Comparison of ENCODE assay signal across 23 cellular contexts in genomic region chr10:22489975-22490374, GRCh38.
"Had no signal": no experiment of that assay in that cellular context is flagged by ENCODE, and none has a peak within 500 bp of the region (broad histone marks: within the 10 kb centered on the region; RNA-seq: fewer than 3 reads in every experiment).

No MANE protein-coding gene starts in this region.

- H3K36me3 Mint-ChIP-seq: natural killer cell treated with Interleukin-12 subunit alpha and Interleukin-12 subunit beta and Interleukin-15 and Interleukin-18, amount 100 ng/mL, for 72 hours had no signal

- H3K9me3 Mint-ChIP-seq: activated naive CD4-positive, alpha-beta T cell treated with anti-CD3 and anti-CD28 coated beads for 36 hours; activated naive CD8-positive, alpha-beta T cell treated with anti-CD3 and anti-CD28 coated beads, Interleukin-2, amount 50 U/mL, for 24 hours; central memory CD8-positive, alpha-beta T cell; natural killer cell treated with Interleukin-12 subunit alpha and Interleukin-12 subunit beta and Interleukin-15 and Interleukin-18, amount 100 ng/mL, for 72 hours; T-helper 1 cell treated with Interleukin-12 subunit alpha and Interleukin-12 subunit beta and Interleukin-4 antibody, amounts not matched to agents 30 μg/mL and 1 μg/mL, for 36 hours had no signal

- H3K27ac ChIP-seq: brain microvascular endothelial cell, colonic mucosa, parathyroid adenoma, right lobe of liver, thyroid gland, WERI-Rb-1 had no signal

- ATAC-seq: activated CD8-positive, alpha-beta memory T cell treated with anti-CD3 and anti-CD28 coated beads, Interleukin-2, amount 10 ng/mL, durations not matched to agents 7 days and 5 days; activated naive CD8-positive, alpha-beta T cell treated with anti-CD3 and anti-CD28 coated beads, Interleukin-2, amount 50 U/mL, for 24 hours; natural killer cell treated with Interleukin-12 subunit alpha and Interleukin-12 subunit beta and Interleukin-15 and Interleukin-18, amount 100 ng/mL, for 72 hours; right lobe of liver had no signal

- H3K4me3 ChIP-seq: colonic mucosa, lung, right lobe of liver, thyroid gland had no signal

- H3K4me3 Mint-ChIP-seq: activated CD4-positive, alpha-beta memory T cell treated with anti-CD3 and anti-CD28 coated beads, Interleukin-2, amount 10 ng/mL, durations not matched to agents 7 days and 5 days; activated CD8-positive, alpha-beta memory T cell treated with anti-CD3 and anti-CD28 coated beads, Interleukin-2, amount 10 ng/mL, durations not matched to agents 7 days and 5 days; activated naive CD4-positive, alpha-beta T cell treated with anti-CD3 and anti-CD28 coated beads for 36 hours; activated naive CD8-positive, alpha-beta T cell treated with anti-CD3 and anti-CD28 coated beads, Interleukin-2, amount 50 U/mL, for 24 hours; central memory CD8-positive, alpha-beta T cell; natural killer cell treated with Interleukin-12 subunit alpha and Interleukin-12 subunit beta and Interleukin-15 and Interleukin-18, amount 100 ng/mL, for 72 hours; T-helper 1 cell treated with Interleukin-12 subunit alpha and Interleukin-12 subunit beta and Interleukin-4 antibody, amounts not matched to agents 30 μg/mL and 1 μg/mL, for 36 hours had no signal

- H3K4me1 ChIP-seq: colonic mucosa, parathyroid adenoma, right lobe of liver, thyroid gland had no signal

- H3K9me3 ChIP-seq: colonic mucosa, right lobe of liver, thyroid gland had no signal

- H3K27me3 ChIP-seq: brain microvascular endothelial cell, colonic mucosa, right lobe of liver, thyroid gland had no signal

- H3K36me3 ChIP-seq: brain microvascular endothelial cell, colonic mucosa, right lobe of liver, thyroid gland, WERI-Rb-1 had no signal

- H3K27ac Mint-ChIP-seq: activated CD4-positive, alpha-beta memory T cell treated with anti-CD3 and anti-CD28 coated beads, Interleukin-2, amount 10 ng/mL, durations not matched to agents 7 days and 5 days; activated CD8-positive, alpha-beta memory T cell treated with anti-CD3 and anti-CD28 coated beads, Interleukin-2, amount 10 ng/mL, durations not matched to agents 7 days and 5 days; activated naive CD4-positive, alpha-beta T cell treated with anti-CD3 and anti-CD28 coated beads for 36 hours; natural killer cell treated with Interleukin-12 subunit alpha and Interleukin-12 subunit beta and Interleukin-15 and Interleukin-18, amount 100 ng/mL, for 72 hours; T-helper 1 cell treated with Interleukin-12 subunit alpha and Interleukin-12 subunit beta and Interleukin-4 antibody, amounts not matched to agents 30 μg/mL and 1 μg/mL, for 36 hours had no signal

- DNase-seq: activated CD4-positive, alpha-beta memory T cell treated with anti-CD3 and anti-CD28 coated beads, Interleukin-2, amount 10 ng/mL, durations not matched to agents 7 days and 5 days; activated CD4-positive, alpha-beta T cell treated with anti-CD3 and anti-CD28 coated beads for 4 hours; activated CD8-positive, alpha-beta memory T cell treated with anti-CD3 and anti-CD28 coated beads, Interleukin-2, amount 10 ng/mL, durations not matched to agents 7 days and 5 days; activated naive CD4-positive, alpha-beta T cell treated with anti-CD3 and anti-CD28 coated beads for 36 hours; activated naive CD8-positive, alpha-beta T cell treated with anti-CD3 and anti-CD28 coated beads, Interleukin-2, amount 50 U/mL, for 24 hours; activated T-cell treated with anti-CD3 and anti-CD28 coated beads, Interleukin-2, amount 50 U/mL, for 1 hour; aorta; brain microvascular endothelial cell; colonic mucosa; erythroblast; foreskin melanocyte; head of caudate nucleus; right lobe of liver; small intestine; stimulated activated CD4-positive, alpha-beta T cell treated with anti-CD3 and anti-CD28 coated beads, Interleukin-15, amount 100 ng/mL, for 24 hours; stimulated activated CD4-positive, alpha-beta T cell treated with anti-CD3 and anti-CD28 coated beads, Interleukin-2, amount 100 ng/mL, for 48 hours; thyroid gland; WERI-Rb-1 had no signal
